In the genomic region with DNA sequence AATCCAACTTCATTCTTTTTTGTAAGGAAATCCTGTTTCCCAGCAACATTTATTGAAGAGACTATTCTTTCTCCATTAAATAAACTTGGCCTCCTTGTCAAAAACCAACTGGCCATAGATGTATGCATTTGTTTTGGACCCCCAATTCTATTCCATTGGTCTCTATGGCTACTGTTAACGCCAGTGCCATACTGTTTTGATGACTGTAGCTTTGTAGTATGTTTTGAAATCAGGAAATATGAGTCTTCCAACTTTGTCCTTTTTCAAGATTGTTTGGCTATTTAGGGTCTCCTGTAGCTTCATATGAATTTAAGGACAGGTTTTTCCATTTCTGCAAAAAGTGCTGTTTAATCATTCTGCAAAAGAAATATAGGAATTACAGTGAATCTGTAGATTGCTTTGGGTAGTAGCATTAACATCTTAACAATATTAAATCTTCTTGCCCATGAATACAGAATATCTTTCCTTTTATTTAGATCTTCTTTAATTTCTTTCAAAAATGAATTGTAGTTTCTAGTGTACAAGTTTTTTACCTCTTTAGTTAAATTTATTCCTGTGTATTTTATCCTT, we compare ENCODE assay signal across 3 cellular contexts.
TF ChIP-seq lines count a peak whose summit lies in the region.

No MANE protein-coding gene starts in this region.

TF ChIP-seq in HepG2, 621 proteins besides CTCF, POLR2A, EP300 and RAD21:
- no peak for TF ChIP-seq SMC3 (IDR thresholded peaks at IDR 0.05; ENCODE audit: low read length)
- no peak for TF ChIP-seq ERF (CRISPR knock-in tag; IDR thresholded peaks at IDR 0.05)
- TF ChIP-seq TBP (CRISPR knock-in tag; IDR thresholded peaks at IDR 0.05) = no peak
- 0 out of 2 replicates have a peak, but pooled peaks have one; percentile 27 for TF ChIP-seq KDM1A (CRISPR knock-in tag; IDR thresholded peaks at IDR 0.05)
- peak; percentile 95; the same call in 1 of the 2 replicates for TF ChIP-seq CHD4 (IDR thresholded peaks at IDR 0.05; ENCODE audit: borderline replicate concordance, low read length)

TF ChIP-seq in WTC11, 78 proteins besides CTCF, POLR2A, EP300 and RAD21:
- TF ChIP-seq GTF2I (CRISPR knock-in tag; conservative IDR thresholded peaks at IDR 0.05) (peak; percentile 77), ZNF138 (CRISPR knock-in tag; conservative IDR thresholded peaks at IDR 0.05) (no peak), TCF7 (CRISPR knock-in tag; IDR thresholded peaks at IDR 0.05; ENCODE audit: low read depth) (no peak)

TF ChIP-seq in H1, 55 proteins besides CTCF, POLR2A, EP300 and RAD21:
- TF ChIP-seq HDAC2 (IDR thresholded peaks at IDR 0.05; ENCODE audit: borderline replicate concordance in 1 of 2, low read depth in 2 of 2, low read length in 2 of 2) = peak in 1 of 2 experiments; percentile 45; a peak in 1 of 4 replicates
- TF ChIP-seq KDM1A (IDR thresholded peaks at IDR 0.05; ENCODE audit: borderline replicate concordance, low read length) = peak; percentile 72; the same call in 1 of the 2 replicates
- TF ChIP-seq BCL11A (IDR thresholded peaks at IDR 0.05; ENCODE audit: low read depth in 2 of 2, low read length in 2 of 2) = no peak
